ENCODE assay signal across 9 cellular contexts in genomic region chr9:127838375-127839078, GRCh38. TPM values are rescaled to one million over a fixed set of nuclear protein-coding genes. Genes with fewer than 3 reads are reported as not detected.
A peak's percentile ranks its signal among the peaks of the same experiment; 100 is the strongest.
DNase-seq lines count a peak whose midpoint lies in the region; ATAC-seq and TF ChIP-seq lines count a peak whose summit lies in the region.
"Had no signal": no experiment of that assay in that cellular context is flagged by ENCODE, and none has a peak within 500 bp of the region (broad histone marks: within the 10 kb centered on the region; RNA-seq: fewer than 3 reads in every experiment).

No MANE protein-coding gene starts in this region.

- peaks cover 13% of the 10 kb centered on the region; the same call in 1 of the 2 replicates for H3K4me1 ChIP-seq in SJCRH30
- peaks cover 24% of the 10 kb centered on the region for H3K4me1 ChIP-seq in neuron (ENCODE audit: insufficient read depth, low read length)

- H3K27ac ChIP-seq in SJCRH30 = 0 out of 2 replicates have a peak overlapping the region, but pooled peaks have one; percentile 6
- H3K27ac ChIP-seq: C4-2B had no signal

- peak; percentile 40 for DNase-seq in AG04449 (ENCODE audit: low read depth, low spot score)
- peak in 1 of 2 experiments; percentile 57 for DNase-seq in SJCRH30
- DNase-seq in fibroblast of peridontal ligament (ENCODE audit: extremely low read depth) = peak; percentile 94
- DNase-seq in effector CD8-positive, alpha-beta T cell (lab: John Stamatoyannopoulos, UW) = no peak
- no peak for DNase-seq in NOMO-1 treated with dmso at 0.1 percent for 144 hours (lab: John Stamatoyannopoulos, UW; ENCODE audit: unreplicated experiment)

- H3K4me3 ChIP-seq in AG04449 (ENCODE audit: low read depth, low read length) = peak overlapping the region; percentile 21
- no peak overlapping the region for H3K4me3 ChIP-seq in SJCRH30
- H3K4me3 ChIP-seq in neuron (ENCODE audit: low read length) = no peak overlapping the region

- CTCF ChIA-PET in AG04449 (lab: Yijun Ruan, JAX) = interaction anchor here (0.7 to 1.8 kb wide), 4 partner anchors 9 to 31 kb away, joined by 3 to 10 read pairs (median 4); partner anchors contain the start of gene ENG

- H2AFZ ChIP-seq in neuron (ENCODE audit: low read depth, low read length) = peak overlapping the region; percentile 56

- no peaks in the 10 kb centered on the region for H3K9me3 ChIP-seq in SJCRH30 (replicated peaks)
- no peaks in the 10 kb centered on the region for H3K9me3 ChIP-seq in neuron (ENCODE audit: low read length)

- H3K36me3 ChIP-seq in SJCRH30 (peaks cover 11% of the 10 kb centered on the region), neuron (ENCODE audit: insufficient read depth, low read length) (no peaks in the 10 kb centered on the region)

- H3K27me3 ChIP-seq in SJCRH30 (no peaks in the 10 kb centered on the region), neuron (ENCODE audit: insufficient read depth, low read length) (no peaks in the 10 kb centered on the region)

- no peak for ATAC-seq in GM21423 (IDR thresholded peaks at IDR 0.05; ENCODE audit: unreplicated experiment)
- no peak for ATAC-seq in HG02970 (IDR thresholded peaks at IDR 0.05; ENCODE audit: low FRiP score, unreplicated experiment)

- no peak for TF ChIP-seq CTCF in AG04449 (IDR thresholded peaks at IDR 0.05; ENCODE audit: insufficient read depth, low read length, missing control alignments)

- POLR2A ChIA-PET in AG04449 (lab: Yijun Ruan, JAX) = interaction anchor here (0.9 to 1.8 kb wide), 3 partner anchors 15 to 31 kb away, joined by 3 to 12 read pairs (median 4); partner anchors contain the start of gene ENG

RNA-seq across cellular contexts. Expression of gene ENG, which starts 15.9 kb away (rescaled TPM):
- 16.4 and 16.6 TPM in 2 replicates for total RNA-seq in SJCRH30 (2014; rRNA removed; shearing (Covaris generic))

RNA-seq across cellular contexts. Expression of gene FPGS, which starts 35.8 kb away (rescaled TPM):
- 32.0 and 39.4 TPM in 2 replicates for total RNA-seq in SJCRH30 (2014; rRNA removed; shearing (Covaris generic))

RNA-seq across cellular contexts. Expression of gene AK1, which starts 38.9 kb away (rescaled TPM):
- total RNA-seq in SJCRH30 (2014; rRNA removed; shearing (Covaris generic)) = 31.4 and 36.4 TPM in 2 replicates

RNA-seq across cellular contexts. Expression of gene CDK9, which starts 52.7 kb away (rescaled TPM):
- 19.2 and 21.8 TPM in 2 replicates for total RNA-seq in SJCRH30 (2014; rRNA removed; shearing (Covaris generic))

Comparison
In these comparisons a context has a peak if more than half of its experiments do, and no peak if none do; other contexts are left out.
1. DNase-seq: peak in AG04449 (single experiment) and fibroblast of peridontal ligament (single experiment); none in effector CD8-positive, alpha-beta T cell (single experiment) and NOMO-1 treated with dmso at 0.1 percent for 144 hours (single experiment).